In genomic region chr6:36198986-36199385, GRCh38 we compare ENCODE assay signal across 25 cellular contexts. TPM values are rescaled to one million over a fixed set of nuclear protein-coding genes. Genes with fewer than 3 reads are reported as not detected.
DNase-seq lines count a peak whose midpoint lies in the region; ATAC-seq and TF ChIP-seq lines count a peak whose summit lies in the region.
"Had no signal": no experiment of that assay in that cellular context is flagged by ENCODE, and none has a peak within 500 bp of the region (broad histone marks: within the 10 kb centered on the region; RNA-seq: fewer than 3 reads in every experiment).

No MANE protein-coding gene starts in this region.

- H3K27me3 Mint-ChIP-seq in CD4-positive, CD25-positive, alpha-beta regulatory T cell, result no peaks in the 10 kb centered on the region
- peaks cover 2% of the 10 kb centered on the region for H3K27me3 Mint-ChIP-seq in activated T-helper 1 cell treated with anti-CD3 and anti-CD28 coated beads, Interleukin-12 subunit alpha, Interleukin-12 subunit beta, Interleukin-2, Interleukin-4 antibody, amounts not matched to agents 30 ng/mL and 10 ng/mL and 1 ng/mL, durations not matched to agents 14 hours and 24 hours and 36 hours (ENCODE audit: insufficient read depth)
- H3K27me3 Mint-ChIP-seq in naive thymus-derived CD4-positive, alpha-beta T cell, result peaks cover 0 to 2% (median 0%) of the 10 kb centered on the region in 5 donors
- H3K27me3 Mint-ChIP-seq in HFFc6 (ENCODE audit: insufficient read depth), result no peaks in the 10 kb centered on the region
- no peaks in the 10 kb centered on the region for H3K27me3 Mint-ChIP-seq in activated CD4-positive, alpha-beta memory T cell treated with anti-CD3 and anti-CD28 coated beads for 36 hours

- H3K4me1 Mint-ChIP-seq in CD4-positive, CD25-positive, alpha-beta regulatory T cell, result peaks cover 38 to 82% (median 50%) of the 10 kb centered on the region in 4 donors
- H3K4me1 Mint-ChIP-seq in activated T-helper 1 cell treated with anti-CD3 and anti-CD28 coated beads, Interleukin-12 subunit alpha, Interleukin-12 subunit beta, Interleukin-2, Interleukin-4 antibody, amounts not matched to agents 30 ng/mL and 10 ng/mL and 1 ng/mL, durations not matched to agents 14 hours and 24 hours and 36 hours (ENCODE audit: low read depth), result peaks cover 60% of the 10 kb centered on the region
- peaks cover 35 to 79% (median 67%) of the 10 kb centered on the region in 7 donors for H3K4me1 Mint-ChIP-seq in naive thymus-derived CD4-positive, alpha-beta T cell
- peaks cover 33% of the 10 kb centered on the region for H3K4me1 Mint-ChIP-seq in HFFc6 (ENCODE audit: low read depth)
- H3K4me1 Mint-ChIP-seq in activated CD4-positive, alpha-beta memory T cell treated with anti-CD3 and anti-CD28 coated beads for 36 hours (ENCODE audit: low read depth), result peaks cover 65% of the 10 kb centered on the region

- DNase-seq in CD4-positive, CD25-positive, alpha-beta regulatory T cell, result no peak
- DNase-seq in activated T-helper 1 cell treated with anti-CD3 and anti-CD28 coated beads, Interleukin-12 subunit alpha, Interleukin-12 subunit beta, Interleukin-2, Interleukin-4 antibody, amounts not matched to agents 30 ng/mL and 10 ng/mL and 1 ng/mL, durations not matched to agents 14 hours and 24 hours and 36 hours (ENCODE audit: low spot score), result no peak
- DNase-seq in naive thymus-derived CD4-positive, alpha-beta T cell, result no peak
- DNase-seq in trophoblast cell, result no peak
- DNase-seq in DMS79 (lab: John Stamatoyannopoulos, UW), result no peak
- DNase-seq in stomach, result no peak
- no peak for DNase-seq in HFFc6
- DNase-seq in activated CD4-positive, alpha-beta memory T cell treated with anti-CD3 and anti-CD28 coated beads for 36 hours, result no peak
- DNase-seq: 8988T, ACHN, BE2C, GOT3, NCI-H1048, NCI-H1417 treated with DMSO at 0.1 percent for 48 hours, NCI-H1694 treated with DMSO at 0.1 percent for 48 hours, NCI-H2081, NCI-H2171, NCI-H226, NCI-H510A, NCI-H69, SHP77 treated with DMSO at 0.1 percent for 48 hours had no signal

- TF ChIP-seq CTCF in stomach (IDR thresholded peaks at IDR 0.05) (no peak), HFFc6 (IDR thresholded peaks at IDR 0.05) (no peak)

- no peak for TF ChIP-seq EP300 in stomach (IDR thresholded peaks at IDR 0.05)

- no peak overlapping the region for H3K4me2 ChIP-seq in trophoblast cell (ENCODE audit: low read length)

- no peak overlapping the region for H3K4me3 ChIP-seq in CD4-positive, CD25-positive, alpha-beta regulatory T cell (ENCODE audit: low read depth, low read length)
- no peak overlapping the region for H3K4me3 ChIP-seq in naive thymus-derived CD4-positive, alpha-beta T cell (ENCODE audit: low read length)
- H3K4me3 ChIP-seq in trophoblast cell (ENCODE audit: low read depth, low read length) (no peak overlapping the region), stomach (no peak overlapping the region)
- H3K4me3 ChIP-seq: GM12878, SK-N-MC had no signal

- peaks cover 0 to 2% (median 0%) of the 10 kb centered on the region in 7 donors for H3K9me3 Mint-ChIP-seq in CD4-positive, CD25-positive, alpha-beta regulatory T cell
- H3K9me3 Mint-ChIP-seq in activated T-helper 1 cell treated with anti-CD3 and anti-CD28 coated beads, Interleukin-12 subunit alpha, Interleukin-12 subunit beta, Interleukin-2, Interleukin-4 antibody, amounts not matched to agents 30 ng/mL and 10 ng/mL and 1 ng/mL, durations not matched to agents 14 hours and 24 hours and 36 hours, result no peaks in the 10 kb centered on the region
- H3K9me3 Mint-ChIP-seq in naive thymus-derived CD4-positive, alpha-beta T cell, result peaks cover 0 to 4% (median 0%) of the 10 kb centered on the region in 11 donors
- H3K9me3 Mint-ChIP-seq in HFFc6, result no peaks in the 10 kb centered on the region
- H3K9me3 Mint-ChIP-seq in activated CD4-positive, alpha-beta memory T cell treated with anti-CD3 and anti-CD28 coated beads for 36 hours, result no peaks in the 10 kb centered on the region

- H4K91ac ChIP-seq in trophoblast cell (ENCODE audit: low read depth, low read length), result no peak overlapping the region

- no peak overlapping the region for H3K27ac ChIP-seq in CD4-positive, CD25-positive, alpha-beta regulatory T cell (ENCODE audit: insufficient read depth, low read length, poor library complexity, severe bottlenecking)
- no peak overlapping the region for H3K27ac ChIP-seq in naive thymus-derived CD4-positive, alpha-beta T cell (ENCODE audit: low read depth, low read length)
- no peak overlapping the region for H3K27ac ChIP-seq in trophoblast cell (ENCODE audit: low read depth, low read length)
- H3K27ac ChIP-seq in stomach, result no peak overlapping the region
- H3K27ac ChIP-seq: SK-N-MC had no signal

- H3K79me2 ChIP-seq in trophoblast cell (ENCODE audit: control insufficient read depth, insufficient read depth, low read length, poor library complexity), result peaks cover 9% of the 10 kb centered on the region

- H3K14ac ChIP-seq in trophoblast cell (ENCODE audit: low read length), result no peak overlapping the region

- TF ChIP-seq POLR2A in stomach (IDR thresholded peaks at IDR 0.05), result no peak

- H3K4ac ChIP-seq in trophoblast cell (ENCODE audit: low read depth, low read length), result peak overlapping the region; percentile 34

- H3K36me3 ChIP-seq in CD4-positive, CD25-positive, alpha-beta regulatory T cell (ENCODE audit: control insufficient read depth, insufficient read depth, low read length), result peaks cover 21% of the 10 kb centered on the region
- H3K36me3 ChIP-seq in naive thymus-derived CD4-positive, alpha-beta T cell (ENCODE audit: control insufficient read depth in 2 of 3, insufficient read depth in 3 of 3, low read length in 3 of 3), result peaks cover 0 to 19% (median 0%) of the 10 kb centered on the region in 3 experiments
- H3K36me3 ChIP-seq in trophoblast cell (ENCODE audit: control insufficient read depth in 1 of 2, insufficient read depth in 2 of 2, low read length in 2 of 2) (peaks cover 20 to 39% of the 10 kb centered on the region in 2 experiments), stomach (peaks cover 25 to 42% (median 41%) of the 10 kb centered on the region in 4 donors)

- POLR2A ChIA-PET in naive thymus-derived CD4-positive, alpha-beta T cell (lab: Charles Lee), result no interaction called here
- POLR2A ChIA-PET in activated CD4-positive, alpha-beta memory T cell treated with anti-CD3 and anti-CD28 coated beads for 36 hours (lab: Charles Lee), result no interaction called here

- H3K4me3 Mint-ChIP-seq in CD4-positive, CD25-positive, alpha-beta regulatory T cell, result peak overlapping the region; percentile 46 to 98 (median 60)
- H3K4me3 Mint-ChIP-seq in activated T-helper 1 cell treated with anti-CD3 and anti-CD28 coated beads, Interleukin-12 subunit alpha, Interleukin-12 subunit beta, Interleukin-2, Interleukin-4 antibody, amounts not matched to agents 30 ng/mL and 10 ng/mL and 1 ng/mL, durations not matched to agents 14 hours and 24 hours and 36 hours, result peak overlapping the region; percentile 16
- peak overlapping the region in 6 of 10 donors; percentile 2 to 88 (median 21) for H3K4me3 Mint-ChIP-seq in naive thymus-derived CD4-positive, alpha-beta T cell
- no peak overlapping the region for H3K4me3 Mint-ChIP-seq in HFFc6
- H3K4me3 Mint-ChIP-seq in activated CD4-positive, alpha-beta memory T cell treated with anti-CD3 and anti-CD28 coated beads for 36 hours, result no peak overlapping the region

- H3K36me3 Mint-ChIP-seq in CD4-positive, CD25-positive, alpha-beta regulatory T cell, result peaks cover 37% of the 10 kb centered on the region
- peaks cover 39% of the 10 kb centered on the region for H3K36me3 Mint-ChIP-seq in activated T-helper 1 cell treated with anti-CD3 and anti-CD28 coated beads, Interleukin-12 subunit alpha, Interleukin-12 subunit beta, Interleukin-2, Interleukin-4 antibody, amounts not matched to agents 30 ng/mL and 10 ng/mL and 1 ng/mL, durations not matched to agents 14 hours and 24 hours and 36 hours (ENCODE audit: low read depth)
- peaks cover 0 to 42% (median 28%) of the 10 kb centered on the region in 5 donors for H3K36me3 Mint-ChIP-seq in naive thymus-derived CD4-positive, alpha-beta T cell
- H3K36me3 Mint-ChIP-seq in HFFc6 (ENCODE audit: low read depth), result peaks cover 37% of the 10 kb centered on the region
- peaks cover 27% of the 10 kb centered on the region for H3K36me3 Mint-ChIP-seq in activated CD4-positive, alpha-beta memory T cell treated with anti-CD3 and anti-CD28 coated beads for 36 hours

- H2AFZ ChIP-seq in trophoblast cell (ENCODE audit: insufficient read depth, low read length, poor library complexity), result no peak overlapping the region

- no peak overlapping the region for H3K9ac ChIP-seq in trophoblast cell (ENCODE audit: low read length)

- no peaks in the 10 kb centered on the region for H3K9me3 ChIP-seq in CD4-positive, CD25-positive, alpha-beta regulatory T cell (ENCODE audit: control insufficient read depth in 2 of 2, low read length in 2 of 2)
- H3K9me3 ChIP-seq in naive thymus-derived CD4-positive, alpha-beta T cell (ENCODE audit: control insufficient read depth in 2 of 3, low read length in 3 of 3), result no peaks in the 10 kb centered on the region
- H3K9me3 ChIP-seq in trophoblast cell (ENCODE audit: insufficient read depth, low read depth, low read length) (no peaks in the 10 kb centered on the region), stomach (no peaks in the 10 kb centered on the region)
- H3K9me3 ChIP-seq: HAP-1 had no signal

- H3K4me1 ChIP-seq in CD4-positive, CD25-positive, alpha-beta regulatory T cell (ENCODE audit: control insufficient read depth, insufficient read depth, low read length, poor library complexity, severe bottlenecking), result peaks cover 50% of the 10 kb centered on the region
- H3K4me1 ChIP-seq in naive thymus-derived CD4-positive, alpha-beta T cell (ENCODE audit: control insufficient read depth in 2 of 2, insufficient read depth in 2 of 2, low read length in 2 of 2), result peaks cover 53 to 55% of the 10 kb centered on the region in 2 donors
- peaks cover 4 to 16% of the 10 kb centered on the region in 2 experiments for H3K4me1 ChIP-seq in trophoblast cell (ENCODE audit: control insufficient read depth in 1 of 2, insufficient read depth in 2 of 2, low read length in 2 of 2)
- H3K4me1 ChIP-seq in stomach, result peaks cover 8 to 64% (median 53%) of the 10 kb centered on the region in 4 donors
- H3K4me1 ChIP-seq: BE2C had no signal

- intact Hi-C loops in activated T-helper 1 cell treated with anti-CD3 and anti-CD28 coated beads, Interleukin-12 subunit alpha, Interleukin-12 subunit beta, Interleukin-2, Interleukin-4 antibody, amounts not matched to agents 30 ng/mL and 10 ng/mL and 1 ng/mL, durations not matched to agents 14 hours and 24 hours and 36 hours (cut with micrococcal nuclease), result loop anchor here (10.0 kb wide), 1 partner anchor 514 kb away; the partner anchor contains the start of gene FKBP5
- intact Hi-C loops in naive thymus-derived CD4-positive, alpha-beta T cell (cut with micrococcal nuclease), result loop anchor here (5.0 kb wide), 2 partner anchors 243 to 277 kb away; partner anchors contain the start of genes KCTD20 (in 1 of the 2), PXT1 (in 1 of the 2) and SRPK1 (in 1 of the 2)
- intact Hi-C loops in stomach (cut with DNase I; ENCODE audit: low total_unique reads), result no loop called here
- intact Hi-C loops in activated CD4-positive, alpha-beta memory T cell treated with anti-CD3 and anti-CD28 coated beads for 36 hours (cut with micrococcal nuclease), result loop anchor here (5.0 kb wide), 1 partner anchor 243 kb away; the partner anchor contains the start of genes KCTD20 and PXT1

- H2AK5ac ChIP-seq in trophoblast cell (ENCODE audit: low read length), result no peak overlapping the region

- peak overlapping the region in 1 of 3 donors; percentile 80 for H3K27ac Mint-ChIP-seq in CD4-positive, CD25-positive, alpha-beta regulatory T cell
- no peak overlapping the region for H3K27ac Mint-ChIP-seq in activated T-helper 1 cell treated with anti-CD3 and anti-CD28 coated beads, Interleukin-12 subunit alpha, Interleukin-12 subunit beta, Interleukin-2, Interleukin-4 antibody, amounts not matched to agents 30 ng/mL and 10 ng/mL and 1 ng/mL, durations not matched to agents 14 hours and 24 hours and 36 hours
- H3K27ac Mint-ChIP-seq in naive thymus-derived CD4-positive, alpha-beta T cell, result peak overlapping the region in 1 of 9 donors; percentile 51
- H3K27ac Mint-ChIP-seq in HFFc6, result no peak overlapping the region
- no peak overlapping the region for H3K27ac Mint-ChIP-seq in activated CD4-positive, alpha-beta memory T cell treated with anti-CD3 and anti-CD28 coated beads for 36 hours

- no peaks in the 10 kb centered on the region for H3K27me3 ChIP-seq in CD4-positive, CD25-positive, alpha-beta regulatory T cell (ENCODE audit: control insufficient read depth, insufficient read depth, low read length)
- no peaks in the 10 kb centered on the region for H3K27me3 ChIP-seq in naive thymus-derived CD4-positive, alpha-beta T cell (ENCODE audit: control insufficient read depth in 2 of 2, insufficient read depth in 2 of 2, low read length in 2 of 2)
- H3K27me3 ChIP-seq in trophoblast cell (ENCODE audit: insufficient read depth, low read length) (no peaks in the 10 kb centered on the region), stomach (no peaks in the 10 kb centered on the region)

- no peak overlapping the region for H4K12ac ChIP-seq in trophoblast cell (ENCODE audit: low read depth, low read length)

- H2BK120ac ChIP-seq in trophoblast cell (ENCODE audit: insufficient read depth, low read length, poor library complexity), result no peak overlapping the region

- H2BK5ac ChIP-seq in trophoblast cell (ENCODE audit: low read depth, low read length, poor library complexity), result no peak overlapping the region

- no peak for ATAC-seq in CD4-positive, CD25-positive, alpha-beta regulatory T cell (ENCODE audit: low read depth in 2 of 2)
- no peak for ATAC-seq in naive thymus-derived CD4-positive, alpha-beta T cell
- ATAC-seq: GM12878, Panc1 had no signal

- no peak overlapping the region for H4K8ac ChIP-seq in trophoblast cell (ENCODE audit: low read depth, low read length)

- no peak overlapping the region for H2BK12ac ChIP-seq in trophoblast cell (ENCODE audit: low read length)

- peaks cover 11% of the 10 kb centered on the region for H3K79me1 ChIP-seq in trophoblast cell (ENCODE audit: low read length)

- H3K23ac ChIP-seq in trophoblast cell (ENCODE audit: low read length), result no peak overlapping the region

- CTCF ChIA-PET in naive thymus-derived CD4-positive, alpha-beta T cell (lab: Charles Lee), result interaction anchor here (0.8 to 1.3 kb wide), 3 partner anchors 16 to 104 kb away, joined by 3 to 4 read pairs (median 3); no protein-coding TSS in a partner anchor
- CTCF ChIA-PET in activated CD4-positive, alpha-beta memory T cell treated with anti-CD3 and anti-CD28 coated beads for 36 hours (lab: Charles Lee), result interaction anchor here (0.7 to 1.7 kb wide), 4 partner anchors 69 to 169 kb away, joined by 3 to 5 read pairs (median 4); no protein-coding TSS in a partner anchor

- H3K18ac ChIP-seq in trophoblast cell (ENCODE audit: low read length), result no peak overlapping the region

- no CpG with 5 or more reads among the region's 9 CpGs for WGBS in trophoblast cell (ENCODE audit: extremely low coverage, insufficient coverage, insufficient read length)
- 94 to 99% (median 98%) methylated on average over 6 to 9 of the region's 9 CpGs for WGBS in stomach, 5 donors

RNA-seq across cellular contexts. Expression of gene BRPF3, which starts 2.4 kb away (rescaled TPM):
- total RNA-seq in CD4-positive, CD25-positive, alpha-beta regulatory T cell, result 37.7 TPM
- 1 to 10 TPM; 3.2 to 5.3 (median 4.0) TPM for polyA plus RNA-seq in CD4-positive, CD25-positive, alpha-beta regulatory T cell
- 22.0 and 25.9 TPM in 2 replicates for total RNA-seq in activated T-helper 1 cell treated with anti-CD3 and anti-CD28 coated beads, Interleukin-12 subunit alpha, Interleukin-12 subunit beta, Interleukin-2, Interleukin-4 antibody, amounts not matched to agents 30 ng/mL and 10 ng/mL and 1 ng/mL, durations not matched to agents 14 hours and 24 hours and 36 hours
- 10 to 100 TPM; 27.5 to 40.0 (median 35.2) TPM for total RNA-seq in naive thymus-derived CD4-positive, alpha-beta T cell
- polyA plus RNA-seq in naive thymus-derived CD4-positive, alpha-beta T cell, result 1 to 10 TPM; 5.1 to 9.0 TPM
- 28.1 and 28.4 TPM in 2 replicates for polyA plus RNA-seq in trophoblast cell (2013)
- total RNA-seq in stomach, result 100 to 1,000 TPM in 1 of 5 donors, 10 to 100 TPM in 4; 19.5 to 343 (median 59.7) TPM
- polyA plus RNA-seq in stomach, result 10 to 100 TPM in 2 of 3 donors, 1 to 10 TPM in 1; 7.0 to 17.6 (median 12.7) TPM
- 10 to 100 TPM; 26.5 to 32.4 (median 28.9) TPM for total RNA-seq in HFFc6 (2021; fragmentation: NEBNext Ultra II Directional; extraction: Animal tissue kit (Norgen Biotek cat#: 25700))
- 10 to 100 TPM; 16.0 to 18.3 TPM for total RNA-seq in activated CD4-positive, alpha-beta memory T cell treated with anti-CD3 and anti-CD28 coated beads for 36 hours

Comparison
In these comparisons a context has a peak if more than half of its experiments do, and no peak if none do; other contexts are left out.
1. H3K4me3 Mint-ChIP-seq: peak in CD4-positive, CD25-positive, alpha-beta regulatory T cell (4 of 4), activated T-helper 1 cell treated with anti-CD3 and anti-CD28 coated beads, Interleukin-12 subunit alpha, Interleukin-12 subunit beta, Interleukin-2, Interleukin-4 antibody, amounts not matched to agents 30 ng/mL and 10 ng/mL and 1 ng/mL, durations not matched to agents 14 hours and 24 hours and 36 hours (single experiment) and naive thymus-derived CD4-positive, alpha-beta T cell (6 of 10); none in HFFc6 (single experiment) and activated CD4-positive, alpha-beta memory T cell treated with anti-CD3 and anti-CD28 coated beads for 36 hours (single experiment).